Comparison of ENCODE assay signal across 12 cellular contexts in the genomic region with DNA sequence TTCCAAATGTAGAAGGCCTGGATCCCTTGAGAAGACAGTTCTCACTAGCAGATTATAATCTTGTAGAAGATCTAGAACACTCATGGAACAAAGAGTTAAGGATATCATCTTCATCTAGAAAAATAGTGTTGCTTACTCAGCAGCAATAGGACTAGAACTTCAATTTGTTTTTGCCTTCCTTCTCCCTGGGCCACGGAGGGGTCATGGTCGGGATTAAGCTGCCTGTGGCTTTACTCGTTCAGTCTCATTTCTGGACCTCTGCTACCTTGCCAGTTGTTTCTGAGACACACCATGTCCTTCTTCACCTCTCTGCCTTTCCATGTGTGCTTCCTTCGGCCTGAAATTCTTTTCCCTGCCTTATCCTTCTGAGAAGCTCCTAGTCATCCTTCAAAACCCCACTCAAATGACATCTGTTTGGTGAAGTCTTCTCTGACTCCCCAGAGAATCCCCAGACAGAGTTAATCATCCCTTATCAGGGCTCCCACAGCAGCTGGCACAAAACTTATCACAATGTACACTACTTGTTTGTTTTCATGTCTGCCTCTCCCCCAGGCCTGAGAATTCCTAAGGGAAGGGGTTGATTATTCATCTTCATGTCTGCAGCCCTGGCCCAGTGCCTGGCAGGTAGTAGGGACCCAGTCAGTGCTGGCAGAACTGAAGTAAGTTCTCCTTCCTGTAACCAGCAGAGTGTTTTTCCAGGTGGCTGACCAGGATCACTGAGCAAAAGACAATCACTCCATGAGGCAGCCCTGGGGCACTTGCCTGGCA. TPM values are rescaled to one million over a fixed set of nuclear protein-coding genes. Genes with fewer than 3 reads are reported as not detected.
DNase-seq lines count a peak whose midpoint lies in the region; ATAC-seq and TF ChIP-seq lines count a peak whose summit lies in the region.
"Had no signal": no experiment of that assay in that cellular context is flagged by ENCODE, and none has a peak within 500 bp of the region (broad histone marks: within the 10 kb centered on the region; RNA-seq: fewer than 3 reads in every experiment).

No MANE protein-coding gene starts in this region.

- intact Hi-C loops in Panc1 (cut with micrococcal nuclease; ENCODE audit: unreplicated experiment), result loop anchor here (10.0 kb wide), 1 partner anchor 238 kb away; the partner anchor contains the start of genes C2CD4D and RORC

- TF ChIP-seq CTCF in Panc1 (IDR thresholded peaks at IDR 0.05) (no peak), endodermal cell (conservative IDR thresholded peaks at IDR 0.05) (no peak), mesothelial cell of epicardium (IDR thresholded peaks at IDR 0.05; ENCODE audit: unreplicated experiment) (no peak)

- H3K36me3 ChIP-seq in Panc1 (ENCODE audit: control insufficient read depth, insufficient read depth, low read length), result no peaks in the 10 kb centered on the region
- H3K36me3 ChIP-seq in endodermal cell (ENCODE audit: control insufficient read depth, insufficient read depth, low read length), result no peaks in the 10 kb centered on the region

- in situ Hi-C loops in Panc1 (cut with HindIII; ENCODE audit: low pct_unique_long_range_greater_than_20kb, low sequenced_read_pairs), result no loop called here

- no peaks in the 10 kb centered on the region for H3K27me3 ChIP-seq in Panc1 (ENCODE audit: control insufficient read depth, insufficient read depth, low read length)
- no peaks in the 10 kb centered on the region for H3K27me3 ChIP-seq in endodermal cell (ENCODE audit: control insufficient read depth, insufficient read depth, low read length, poor library complexity, severe bottlenecking)

- no peak overlapping the region for H3K9ac ChIP-seq in endodermal cell (ENCODE audit: extremely low read depth, low read length, poor library complexity, severe bottlenecking)

- H3K4me3 ChIP-seq in Panc1 (ENCODE audit: low read depth in 2 of 2, low read length in 2 of 2) (no peak overlapping the region), endodermal cell (ENCODE audit: low read length) (peak overlapping the region; percentile 42)

- H3K27ac Mint-ChIP-seq in endodermal cell (no peak overlapping the region), mesothelial cell of epicardium (peak overlapping the region; percentile 84)
- H3K27ac Mint-ChIP-seq: CD4-positive, alpha-beta T cell had no signal

- H3K27me3 Mint-ChIP-seq in endodermal cell (ENCODE audit: insufficient read depth) (peaks cover 1% of the 10 kb centered on the region), mesothelial cell of epicardium (ENCODE audit: low read depth) (peaks cover 5% of the 10 kb centered on the region)
- H3K27me3 Mint-ChIP-seq: CD4-positive, alpha-beta T cell had no signal

- peaks cover 22% of the 10 kb centered on the region for H3K9me3 Mint-ChIP-seq in endodermal cell
- peaks cover 5% of the 10 kb centered on the region for H3K9me3 Mint-ChIP-seq in mesothelial cell of epicardium
- H3K9me3 Mint-ChIP-seq: CD4-positive, alpha-beta T cell had no signal

- ATAC-seq in Panc1 (peak; percentile 83), GM21367 (IDR thresholded peaks at IDR 0.05; ENCODE audit: unreplicated experiment) (no peak)

- peak overlapping the region; percentile 78 for H3K27ac ChIP-seq in Panc1 (ENCODE audit: low read length)
- no peak overlapping the region for H3K27ac ChIP-seq in endodermal cell (ENCODE audit: low read depth, low read length)
- H3K27ac ChIP-seq: epithelial cell of prostate had no signal

- CTCF ChIA-PET in Panc1 (lab: Charles Lee), result interaction anchor here (0.6 to 0.7 kb wide), 2 partner anchors 8 to 11 kb away, joined by 3 to 7 read pairs; no protein-coding TSS in a partner anchor

- peaks cover 4% of the 10 kb centered on the region for H3K36me3 Mint-ChIP-seq in endodermal cell (ENCODE audit: low read depth)
- no peaks in the 10 kb centered on the region for H3K36me3 Mint-ChIP-seq in mesothelial cell of epicardium

- WGBS in endodermal cell (ENCODE audit: insufficient coverage in 1 of 2, insufficient read length in 1 of 2), 2 experiments, result 88 to 94% methylated on average over 4 of the region's 4 CpGs

- H3K9me3 ChIP-seq in Panc1 (ENCODE audit: control insufficient read depth, insufficient read depth, low read depth, low read length) (no peaks in the 10 kb centered on the region; the same call in 1 of the 2 replicates), endodermal cell (ENCODE audit: control insufficient read depth, low read length) (peaks cover 13% of the 10 kb centered on the region)

- H3K4me1 ChIP-seq in Panc1 (ENCODE audit: control insufficient read depth, insufficient read depth, low read length) (peaks cover 17% of the 10 kb centered on the region), endodermal cell (ENCODE audit: control insufficient read depth, insufficient read depth, low read length) (peaks cover 6% of the 10 kb centered on the region)

- BruUV-seq in Panc1 (replicated peaks; lab: Mats Ljungman, UMichigan), result no TSS peak

- POLR2A ChIA-PET in Panc1 (lab: Charles Lee), result interaction anchor here (0.6 kb wide), 2 partner anchors 134 to 168 kb away, joined by 5 to 7 read pairs; no protein-coding TSS in a partner anchor

- peaks cover 16% of the 10 kb centered on the region for H3K4me1 Mint-ChIP-seq in endodermal cell
- peaks cover 24% of the 10 kb centered on the region for H3K4me1 Mint-ChIP-seq in mesothelial cell of epicardium

- DNase-seq in EL (peak; percentile 25), Panc1 (ENCODE audit: low read depth, low spot score) (no peak), endodermal cell (no peak), mesothelial cell of epicardium (ENCODE audit: low spot score in 2 of 2, unreplicated experiment in 2 of 2) (peak in 1 of 2 experiments; percentile 43), SIG-M5 (lab: John Stamatoyannopoulos, UW) (no peak), DMS79 (lab: John Stamatoyannopoulos, UW) (no peak), iPS-NIHi7 (ENCODE audit: extremely low spot score) (no peak)
- DNase-seq: CD4-positive, alpha-beta T cell; NCI-H1105 treated with DMSO at 0.1 percent for 48 hours; NCI-H748 treated with DMSO at 0.1 percent for 48 hours had no signal

- no peak overlapping the region for H3K4me3 Mint-ChIP-seq in endodermal cell
- no peak overlapping the region for H3K4me3 Mint-ChIP-seq in mesothelial cell of epicardium
- H3K4me3 Mint-ChIP-seq: CD4-positive, alpha-beta T cell had no signal

RNA-seq across cellular contexts. Expression of gene SNX27, which starts 15.5 kb away (rescaled TPM):
- 58.4 TPM for total RNA-seq in Panc1 (2021; ENCODE audit: unreplicated experiment)
- 11.4 TPM for polyA plus RNA-seq in Panc1 (2012; ENCODE audit: insufficient read length)
- total RNA-seq in endodermal cell, result 10 to 100 TPM; 41.2 to 47.3 TPM
- 19.0 TPM for polyA plus RNA-seq in endodermal cell (2013, experiment 1 of 2)
- 22.0 TPM for polyA plus RNA-seq in endodermal cell (2013, experiment 2 of 2)
- 41.5 to 44.0 TPM (median 43.4 TPM) in 3 replicates for total RNA-seq in mesothelial cell of epicardium

RNA-seq across cellular contexts. Expression of gene TUFT1, which starts 56.2 kb away (rescaled TPM):
- total RNA-seq in Panc1 (2021; ENCODE audit: unreplicated experiment) (66.4 TPM), endodermal cell (10 to 100 TPM; 12.7 to 18.3 TPM), mesothelial cell of epicardium (14.8 to 17.3 TPM (median 17.3 TPM) in 3 replicates)
- polyA plus RNA-seq in Panc1 (2012; ENCODE audit: insufficient read length), result 68.5 TPM
- polyA plus RNA-seq in endodermal cell (2013, experiment 1 of 2), result 8.4 TPM
- 7.3 TPM for polyA plus RNA-seq in endodermal cell (2013, experiment 2 of 2)
